ENCODE assay signal across 8 cellular contexts in genomic region chr17:72592242-72592966, GRCh38.
DNase-seq lines count a peak whose midpoint lies in the region; ATAC-seq, FAIRE-seq and TF ChIP-seq lines count a peak whose summit lies in the region.

No MANE protein-coding gene starts in this region.

- no TSS peak for BruUV-seq in K562 (replicated peaks; lab: Mats Ljungman, UMichigan)

- H3K4me2 ChIP-seq in SU-DHL-6 (ENCODE audit: low read depth, low read length, poor library complexity, severe bottlenecking), result peak overlapping the region; percentile 37
- H3K4me2 ChIP-seq in K562 (ENCODE audit: insufficient read depth, low read length), result peak overlapping the region; percentile 49; the same call in 1 of the 2 replicates

- POLR2A ChIA-PET in CD4-positive, alpha-beta memory T cell (lab: Charles Lee; ENCODE audit: partially characterized antibody), result interaction anchor here (0.9 to 2.5 kb wide), 8 partner anchors 14 to 636 kb away, joined by 3 to 18 read pairs (median 4); no protein-coding TSS in a partner anchor
- POLR2A ChIA-PET in K562 (lab: Yijun Ruan, JAX), result no interaction called here

- H3K27me3 Mint-ChIP-seq in CD4-positive, alpha-beta memory T cell, result peaks cover 13 to 31% of the 10 kb centered on the region in 2 donors

- no peak overlapping the region for H3K9ac ChIP-seq in SU-DHL-6 (ENCODE audit: low read length)
- H3K9ac ChIP-seq in K562 (ENCODE audit: insufficient read depth in 1 of 2, low read depth in 2 of 2, low read length in 2 of 2), result peak overlapping the region in 1 of 2 experiments; percentile 52; a peak in 2 of 4 replicates

- peaks cover 27% of the 10 kb centered on the region for H3K4me1 ChIP-seq in CD4-positive, alpha-beta memory T cell (ENCODE audit: insufficient read depth, low read length)
- peaks cover 0 to 13% of the 10 kb centered on the region in 2 experiments; a peak in 2 of 5 replicates for H3K4me1 ChIP-seq in K562 (replicated peaks in 1 of 2; ENCODE audit: control insufficient read depth in 2 of 2, insufficient read depth in 2 of 2, low read length in 2 of 2)

- CTCF ChIA-PET in CD4-positive, alpha-beta memory T cell (lab: Charles Lee; ENCODE audit: partially characterized antibody), result interaction anchor here (1.5 kb wide), 1 partner anchor 135 kb away, joined by 7 read pairs; no protein-coding TSS in a partner anchor
- CTCF ChIA-PET in K562 (lab: Yijun Ruan, JAX; ENCODE audit: low intra/inter-chr PET ratio), result no interaction called here

- no peaks in the 10 kb centered on the region for H3K9me3 ChIP-seq in CD4-positive, alpha-beta memory T cell (ENCODE audit: control insufficient read depth in 1 of 2, low read length in 2 of 2)
- no peaks in the 10 kb centered on the region for H3K9me3 ChIP-seq in SU-DHL-6 (ENCODE audit: insufficient read depth, low read length)
- no peaks in the 10 kb centered on the region for H3K9me3 ChIP-seq in K562 (replicated peaks; ENCODE audit: control insufficient read depth, insufficient read depth, low read depth, low read length)

- H4K20me1 ChIP-seq in SU-DHL-6 (ENCODE audit: low read depth, low read length) (no peaks in the 10 kb centered on the region), K562 (replicated peaks; ENCODE audit: control insufficient read depth, insufficient read depth, low read length) (0 out of 2 replicates have a peak, but pooled peaks cover 5% of the 10 kb centered on the region)

- H2AFZ ChIP-seq in SU-DHL-6 (ENCODE audit: low read depth, low read length, severe bottlenecking) (no peak overlapping the region), K562 (ENCODE audit: low read depth, low read length) (0 out of 2 replicates have a peak overlapping the region, but pooled peaks have one; percentile 40)

- no peaks in the 10 kb centered on the region for H3K36me3 ChIP-seq in CD4-positive, alpha-beta memory T cell (ENCODE audit: insufficient read depth, low read length)
- H3K36me3 ChIP-seq in SU-DHL-6 (ENCODE audit: low read length) (no peaks in the 10 kb centered on the region), K562 (ENCODE audit: control insufficient read depth, insufficient read depth, low read length) (no peaks in the 10 kb centered on the region)

- in situ Hi-C loops in K562 (cut with MboI), result no loop called here

- DNase-seq in CD4-positive, alpha-beta memory T cell, result peak; percentile 58 to 75 (median 63)
- DNase-seq in Jurkat, Clone E6-1 (ENCODE audit: low read depth, low spot score), result peak; percentile 63
- DNase-seq in K562 (ENCODE audit: extremely low read depth in 1 of 4, low spot score in 3 of 4) (peak; percentile 39 to 69 (median 56)), iPS DF 19.7 (ENCODE audit: low read depth, low spot score) (peak; percentile 25), retinal pigment epithelial cell (ENCODE audit: low read depth) (no peak), SKM-1 (lab: John Stamatoyannopoulos, UW; ENCODE audit: unreplicated experiment) (no peak)

- peaks cover 4% of the 10 kb centered on the region for H3K27me3 ChIP-seq in CD4-positive, alpha-beta memory T cell (ENCODE audit: insufficient read depth, low read length)
- H3K27me3 ChIP-seq in SU-DHL-6 (ENCODE audit: low read length) (no peaks in the 10 kb centered on the region), K562 (ENCODE audit: control insufficient read depth in 2 of 2, insufficient read depth in 2 of 2, low read length in 2 of 2) (peaks cover 18 to 47% of the 10 kb centered on the region in 2 experiments; a peak in 4 of 5 replicates)

- H3K4me1 Mint-ChIP-seq in CD4-positive, alpha-beta memory T cell, result peaks cover 24 to 47% (median 34%) of the 10 kb centered on the region in 4 donors

- TF ChIP-seq CTCF in SU-DHL-6 (IDR thresholded peaks at IDR 0.05; ENCODE audit: insufficient read depth, low read length, poor library complexity, severe bottlenecking) (no peak), K562 (IDR thresholded peaks at IDR 0.05 in 2 of 3, conservative IDR thresholded peaks at IDR 0.05 in 1 of 3; ENCODE audit: insufficient read depth in 2 of 3, low read depth in 1 of 3, low read length in 3 of 3) (no peak), retinal pigment epithelial cell (conservative IDR thresholded peaks at IDR 0.05; ENCODE audit: low read depth, low read length) (no peak)

- TF ChIP-seq EP300 in K562 (IDR thresholded peaks at IDR 0.05; ENCODE audit: low read length), result no peak

- H3F3A ChIP-seq in SU-DHL-6 (ENCODE audit: insufficient read depth), result no peaks in the 10 kb centered on the region

- no peaks in the 10 kb centered on the region for H3K9me2 ChIP-seq in SU-DHL-6 (replicated peaks; ENCODE audit: insufficient read depth, low read length)

- H3K27ac Mint-ChIP-seq in CD4-positive, alpha-beta memory T cell, result peak overlapping the region in 6 of 7 donors; percentile 23 to 93 (median 70)

- H3K4me3 Mint-ChIP-seq in CD4-positive, alpha-beta memory T cell, result peak overlapping the region; percentile 88 to 95 (median 92)

- H3K9me1 ChIP-seq in K562 (ENCODE audit: control insufficient read depth, insufficient read depth, low read length), result peaks cover 3% of the 10 kb centered on the region

- H3K79me2 ChIP-seq in SU-DHL-6 (ENCODE audit: insufficient read depth, low read length) (no peaks in the 10 kb centered on the region), K562 (ENCODE audit: control insufficient read depth, insufficient read depth, low read length) (no peaks in the 10 kb centered on the region)

- peak overlapping the region; percentile 45 to 47 for H3K4me3 ChIP-seq in CD4-positive, alpha-beta memory T cell (ENCODE audit: low read length in 2 of 2)
- peak overlapping the region; percentile 66 for H3K4me3 ChIP-seq in Jurkat, Clone E6-1 (ENCODE audit: low read length)
- H3K4me3 ChIP-seq in SU-DHL-6 (ENCODE audit: insufficient read depth, low read length, poor library complexity, severe bottlenecking), result peak overlapping the region; percentile 38
- peak overlapping the region; percentile 16; the same call in 1 of the 2 replicates for H3K4me3 ChIP-seq in K562
- H3K4me3 ChIP-seq in retinal pigment epithelial cell (ENCODE audit: low read length), result peak overlapping the region; percentile 88

- TF ChIP-seq RAD21 in K562 (CRISPR knock-in tag; conservative IDR thresholded peaks at IDR 0.05 in 1 of 2, IDR thresholded peaks at IDR 0.05 in 1 of 2), result no peak

- no peak for TF ChIP-seq POLR2A in K562 (conservative IDR thresholded peaks at IDR 0.05)

- intact Hi-C loops in CD4-positive, alpha-beta memory T cell (cut with micrococcal nuclease), result loop anchor here (5.0 kb wide), 1 partner anchor 40 kb away; no protein-coding TSS in a partner anchor
- intact Hi-C loops in K562 (cut with micrococcal nuclease), result no loop called here

- peak overlapping the region; percentile 38 for H3K27ac ChIP-seq in CD4-positive, alpha-beta memory T cell (ENCODE audit: low read depth, low read length)
- H3K27ac ChIP-seq in SU-DHL-6 (ENCODE audit: low read depth, low read length) (no peak overlapping the region), K562 (ENCODE audit: extremely low read depth, low read depth, low read length) (no peak overlapping the region)

- 18% methylated on average over 38 of the region's 71 CpGs for WGBS in K562 (ENCODE audit: insufficient coverage, low coverage, missing lambda C conversion rate)

- no peaks in the 10 kb centered on the region for H3K9me3 Mint-ChIP-seq in CD4-positive, alpha-beta memory T cell

- ATAC-seq in GM19468 (IDR thresholded peaks at IDR 0.05; ENCODE audit: extremely low read depth, unreplicated experiment) (peak; percentile 27), K562 (peak; percentile 92)

- FAIRE-seq in K562 (lab: Jason Lieb, UNC), result no peak

- H3K36me3 Mint-ChIP-seq in CD4-positive, alpha-beta memory T cell, result no peaks in the 10 kb centered on the region

TF ChIP-seq in K562, 482 proteins besides CTCF, POLR2A, EP300 and RAD21:
- 0 out of 2 replicates have a peak, but pooled peaks have one; percentile 34 for TF ChIP-seq RBFOX2 (IDR thresholded peaks at IDR 0.05; ENCODE audit: low read depth, low read length)
- peak; percentile 50; the same call in 1 of the 2 replicates for TF ChIP-seq ZNF143 (CRISPR knock-in tag; IDR thresholded peaks at IDR 0.05)
- TF ChIP-seq HCFC1 (IDR thresholded peaks at IDR 0.05; ENCODE audit: low read depth, low read length), result peak; percentile 60
- TF ChIP-seq ZNF3 (CRISPR knock-in tag; IDR thresholded peaks at IDR 0.05), result no peak
- peak; percentile 27; the same call in 1 of the 2 replicates for TF ChIP-seq PHF8 (IDR thresholded peaks at IDR 0.05; ENCODE audit: borderline replicate concordance, low read length)
- no peak for TF ChIP-seq SMAD4 (CRISPR knock-in tag; conservative IDR thresholded peaks at IDR 0.05)
- TF ChIP-seq ZNF212 (CRISPR knock-in tag; IDR thresholded peaks at IDR 0.05), result no peak
- no peak for TF ChIP-seq BACH1 (tag; IDR thresholded peaks at IDR 0.05)
- TF ChIP-seq NR3C1 (CRISPR knock-in tag; IDR thresholded peaks at IDR 0.05), result no peak
- peak in 1 of 2 experiments; percentile 31; a peak in 1 of 4 replicates for TF ChIP-seq SIX5 (IDR thresholded peaks at IDR 0.05; ENCODE audit: borderline replicate concordance in 1 of 2, insufficient read depth in 1 of 2, low read depth in 1 of 2, low read length in 2 of 2)
- peak; percentile 64 for TF ChIP-seq POLR2G (IDR thresholded peaks at IDR 0.05; ENCODE audit: low read depth, low read length)
- TF ChIP-seq TBP (optimal IDR thresholded peaks at IDR 0.05; ENCODE audit: low read depth, low read length), result peak; percentile 47
- peak; percentile 70 for TF ChIP-seq GTF2A2 (tag; IDR thresholded peaks at IDR 0.05)
- TF ChIP-seq VEZF1 (CRISPR knock-in tag; IDR thresholded peaks at IDR 0.05), result 0 out of 2 replicates have a peak, but pooled peaks have one; percentile 15

Comparison
In these comparisons a context has a peak if more than half of its experiments do, and no peak if none do; other contexts are left out.
1. DNase-seq: peak in CD4-positive, alpha-beta memory T cell (5 of 5), Jurkat, Clone E6-1 (single experiment), K562 (4 of 4) and iPS DF 19.7 (single experiment); none in retinal pigment epithelial cell (single experiment) and SKM-1 (single experiment).
2. H3K4me3 ChIP-seq: peak in every context shown above with its lines; median percentile 88 in retinal pigment epithelial cell; 66 in Jurkat, Clone E6-1; 46 in CD4-positive, alpha-beta memory T cell; 38 in SU-DHL-6; 16 in K562.